Comparison of ENCODE assay signal across 27 cellular contexts in the genomic region with DNA sequence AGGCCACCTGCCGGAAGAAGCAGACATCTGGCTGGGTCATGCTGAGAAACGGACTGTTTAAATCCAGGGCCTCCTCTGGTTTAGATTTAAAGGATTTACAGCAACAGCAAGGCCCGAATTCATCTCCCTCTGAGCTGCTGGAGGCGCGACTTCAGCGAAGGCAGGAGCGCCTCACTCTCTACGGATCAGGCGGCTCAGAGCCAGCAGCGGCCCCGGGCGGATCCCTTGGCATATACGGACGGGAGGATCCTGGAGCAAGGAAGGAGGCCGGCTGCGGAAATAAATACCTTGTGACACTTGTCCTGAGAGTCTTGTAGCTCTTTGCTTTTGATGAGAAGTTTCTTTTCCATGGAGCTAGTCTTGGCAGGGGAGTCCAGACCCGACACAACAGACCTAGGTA.
"Had no signal": no experiment of that assay in that cellular context is flagged by ENCODE, and none has a peak within 500 bp of the region (broad histone marks: within the 10 kb centered on the region; RNA-seq: fewer than 3 reads in every experiment).

No MANE protein-coding gene starts in this region.

- H3K4me3 ChIP-seq: stomach, suprapubic skin, testis, thoracic aorta, thyroid gland, tibial artery, tibial nerve, transverse colon, upper lobe of left lung, upper lobe of right lung, uterus, vagina had no signal

- DNase-seq: stimulated activated CD4-positive, alpha-beta T cell treated with anti-CD3 and anti-CD28 coated beads, Interleukin-2, amount 100 ng/mL, for 48 hours; stimulated activated CD4-positive, alpha-beta T cell treated with anti-CD3 and anti-CD28 coated beads, Interleukin-4, amount 100 ng/mL, for 1 hour; stimulated activated CD4-positive, alpha-beta T cell treated with anti-CD3 and anti-CD28 coated beads, Interleukin-4, amount 100 ng/mL, for 24 hours; stimulated activated CD4-positive, alpha-beta T cell treated with anti-CD3 and anti-CD28 coated beads, Interleukin-4, amount 100 ng/mL, for 4 hours; stimulated activated CD8-positive, alpha-beta memory T cell treated with anti-CD3 and anti-CD28 coated beads, Interleukin-4, amount 100 ng/mL, for 48 hours; stimulated activated naive B cell treated with anti-CD40 and anti-IgM and Interleukin-4, amounts not matched to agents 10 μg/mL and 1 μg/mL and 100 μg/mL, for 72 hours; stimulated activated naive CD4-positive, alpha-beta T cell; stimulated activated naive CD4-positive, alpha-beta T cell treated with Interleukin-2 at 50 U/mL for 16 hours; stimulated activated naive CD8-positive, alpha-beta T cell treated with anti-CD3 and anti-CD28 coated beads, Interleukin-15, amount 100 ng/mL, for 72 hours; stimulated activated naive CD8-positive, alpha-beta T cell treated with anti-CD3 and anti-CD28 coated beads, Interleukin-15, Interleukin-2, amounts not matched to agents 100 U/mL and 50 U/mL, for 24 hours; stomach; substantia nigra; testis; thyroid gland; tibial artery; transverse colon; trophoblast cell; upper lobe of right lung; uterus had no signal

- H3K4me3 Mint-ChIP-seq: stimulated activated memory B cell treated with anti-CD40 and anti-IgM and Interleukin-4, amounts not matched to agents 10 μg/mL and 1 μg/mL and 100 μg/mL, for 72 hours; stimulated activated naive B cell treated with anti-CD40 and anti-IgM and Interleukin-4, amounts not matched to agents 10 μg/mL and 1 μg/mL and 100 μg/mL, for 72 hours; stimulated activated naive CD8-positive, alpha-beta T cell treated with anti-CD3 and anti-CD28 coated beads, Interleukin-15, amount 100 ng/mL, for 72 hours; stimulated activated naive CD8-positive, alpha-beta T cell treated with anti-CD3 and anti-CD28 coated beads, Interleukin-15, Interleukin-2, amounts not matched to agents 100 ng/mL and 50 ng/mL, for 24 hours; type B pancreatic cell had no signal

- H3K27me3 ChIP-seq: stomach, suprapubic skin, testis, thyroid gland, tibial artery, tibial nerve, transverse colon, upper lobe of left lung, upper lobe of right lung, uterus, vagina had no signal

- H3K9me3 Mint-ChIP-seq: stimulated activated naive CD8-positive, alpha-beta T cell treated with anti-CD3 and anti-CD28 coated beads, Interleukin-15, amount 100 ng/mL, for 72 hours had no signal

- ATAC-seq: stimulated activated memory B cell treated with anti-CD40 and anti-IgM and Interleukin-4, amounts not matched to agents 10 μg/mL and 1 μg/mL and 100 μg/mL, for 72 hours; stimulated activated naive B cell treated with anti-CD40 and anti-IgM and Interleukin-4, amounts not matched to agents 10 μg/mL and 1 μg/mL and 100 μg/mL, for 72 hours; stimulated activated naive CD8-positive, alpha-beta T cell treated with anti-CD3 and anti-CD28 coated beads, Interleukin-15, amount 100 ng/mL, for 72 hours; stimulated activated naive CD8-positive, alpha-beta T cell treated with anti-CD3 and anti-CD28 coated beads, Interleukin-15, Interleukin-2, amounts not matched to agents 100 U/mL and 50 U/mL, for 24 hours; upper lobe of right lung had no signal

- H3K27me3 Mint-ChIP-seq: stimulated activated memory B cell treated with anti-CD40 and anti-IgM and Interleukin-4, amounts not matched to agents 10 μg/mL and 1 μg/mL and 100 μg/mL, for 72 hours; stimulated activated naive B cell treated with anti-CD40 and anti-IgM and Interleukin-4, amounts not matched to agents 10 μg/mL and 1 μg/mL and 100 μg/mL, for 72 hours; stimulated activated naive CD8-positive, alpha-beta T cell treated with anti-CD3 and anti-CD28 coated beads, Interleukin-15, amount 100 ng/mL, for 72 hours; stimulated activated naive CD8-positive, alpha-beta T cell treated with anti-CD3 and anti-CD28 coated beads, Interleukin-15, Interleukin-2, amounts not matched to agents 100 ng/mL and 50 ng/mL, for 24 hours; type B pancreatic cell had no signal

- H3K9me3 ChIP-seq: suprapubic skin, testis, thoracic aorta, thyroid gland, tibial artery, transverse colon, upper lobe of right lung, uterus, vagina had no signal

- H3K36me3 ChIP-seq: thoracic aorta, thyroid gland, tibial artery, transverse colon, upper lobe of left lung, upper lobe of right lung, uterus, vagina had no signal

- H3K27ac ChIP-seq: stomach, suprapubic skin, testis, thoracic aorta, thyroid gland, tibial artery, tibial nerve, transverse colon, upper lobe of left lung, upper lobe of right lung, uterus, vagina had no signal

- H3K27ac Mint-ChIP-seq: stimulated activated memory B cell treated with anti-CD40 and anti-IgM and Interleukin-4, amounts not matched to agents 10 μg/mL and 1 μg/mL and 100 μg/mL, for 72 hours; stimulated activated naive B cell treated with anti-CD40 and anti-IgM and Interleukin-4, amounts not matched to agents 10 μg/mL and 1 μg/mL and 100 μg/mL, for 72 hours; stimulated activated naive CD8-positive, alpha-beta T cell treated with anti-CD3 and anti-CD28 coated beads, Interleukin-15, Interleukin-2, amounts not matched to agents 100 ng/mL and 50 ng/mL, for 24 hours; type B pancreatic cell had no signal
